ENCODE assay signal across 20 cellular contexts in the genomic region with DNA sequence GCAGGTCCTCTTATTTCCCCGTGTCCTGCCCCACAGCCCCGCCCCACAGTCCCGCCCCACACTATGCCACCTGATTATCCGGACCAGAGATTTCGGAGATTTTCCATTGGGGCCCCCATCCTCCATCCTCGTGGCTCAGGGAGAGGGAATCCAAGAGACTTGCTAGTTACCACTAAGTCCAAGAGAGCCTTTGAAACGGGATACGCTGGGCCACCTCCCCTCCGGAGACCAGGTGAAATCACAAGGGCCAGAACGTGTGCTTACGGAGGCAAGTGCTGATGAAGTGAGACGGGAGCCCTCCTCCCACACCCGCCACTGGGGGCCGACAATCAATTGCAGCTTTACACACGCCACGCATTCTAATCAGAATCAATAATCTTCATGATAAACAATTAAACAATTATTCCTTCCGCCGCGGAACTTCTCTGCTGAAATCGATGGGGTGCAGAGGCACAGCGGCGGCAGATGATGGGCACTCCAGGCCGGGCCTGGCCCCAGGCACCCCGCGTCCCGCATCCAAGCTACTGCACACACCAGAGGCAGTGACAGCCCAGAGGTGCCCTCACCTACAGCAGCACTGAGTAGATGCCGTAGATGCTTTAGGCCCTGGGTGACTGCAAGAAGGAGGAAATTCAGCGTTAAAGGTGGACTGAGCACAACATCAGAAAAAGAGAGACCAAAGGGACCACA.
DNase-seq lines count a peak whose midpoint lies in the region; ATAC-seq and TF ChIP-seq lines count a peak whose summit lies in the region.
"Had no signal": no experiment of that assay in that cellular context is flagged by ENCODE, and none has a peak within 500 bp of the region (broad histone marks: within the 10 kb centered on the region; RNA-seq: fewer than 3 reads in every experiment).

No MANE protein-coding gene starts in this region.

- H3K36me3 ChIP-seq in osteoblast (ENCODE audit: insufficient read depth, low read length), result no peaks in the 10 kb centered on the region
- H3K36me3 ChIP-seq: BE2C had no signal

- H3K79me2 ChIP-seq in osteoblast (ENCODE audit: insufficient read depth, low read length), result no peaks in the 10 kb centered on the region

- H3K4me2 ChIP-seq in osteoblast (ENCODE audit: insufficient read depth, low read length), result no peak overlapping the region

- no peak overlapping the region for H3K4me3 ChIP-seq in osteoblast (ENCODE audit: insufficient read depth, low read length)

- H3K9me3 ChIP-seq in osteoblast (ENCODE audit: low read depth, low read length), result no peaks in the 10 kb centered on the region
- H3K9me3 ChIP-seq: BE2C had no signal

- no peaks in the 10 kb centered on the region for H3K27me3 ChIP-seq in osteoblast (ENCODE audit: insufficient read depth, low read length)
- H3K27me3 ChIP-seq: BE2C had no signal

- no peak overlapping the region for H3K27ac ChIP-seq in osteoblast (ENCODE audit: low read depth, low read length)
- H3K27ac ChIP-seq: 22Rv1 had no signal

- H3K4me1 ChIP-seq in osteoblast (ENCODE audit: insufficient read depth, low read length), result no peaks in the 10 kb centered on the region
- H3K4me1 ChIP-seq: BE2C had no signal

- DNase-seq in NCI-H187 (lab: John Stamatoyannopoulos, UW) (peak; percentile 54 to 81), NCI-H187 treated with DMSO at 0.1 percent for 48 hours (lab: John Stamatoyannopoulos, UW) (no peak), NCI-H128 (lab: John Stamatoyannopoulos, UW; ENCODE audit: unreplicated experiment) (peak; percentile 53), SW480 (ENCODE audit: low spot score) (peak; percentile 31), osteoblast (ENCODE audit: insufficient read length, low spot score, missing footprints) (peak; percentile 42), NCI-H1694 (lab: John Stamatoyannopoulos, UW) (no peak)
- DNase-seq: BE2C, DMS153, Karpas-422, NCI-H1092, NCI-H1436, NCI-H2029, NCI-H2227 treated with DMSO at 0.1 percent for 48 hours, NCI-H524 treated with DMSO at 0.1 percent for 48 hours, Right ventricle myocardium superior, RPMI8226, T-helper 1 cell had no signal

- H2AFZ ChIP-seq in osteoblast (ENCODE audit: low read length), result no peak overlapping the region

- no peak for TF ChIP-seq CTCF in osteoblast (IDR thresholded peaks at IDR 0.05; ENCODE audit: extremely low read depth, low read depth, low read length)

- no peaks in the 10 kb centered on the region for H4K20me1 ChIP-seq in osteoblast (ENCODE audit: insufficient read depth, low read length)

- ATAC-seq in GM18858 (IDR thresholded peaks at IDR 0.05; ENCODE audit: unreplicated experiment), result no peak
- ATAC-seq in GM21390 (IDR thresholded peaks at IDR 0.05; ENCODE audit: unreplicated experiment), result no peak

Comparison
In these comparisons a context has a peak if more than half of its experiments do, and no peak if none do; other contexts are left out.
1. DNase-seq: peak in NCI-H187 (2 of 2), NCI-H128 (single experiment), SW480 (single experiment) and osteoblast (single experiment); none in NCI-H187 treated with DMSO at 0.1 percent for 48 hours (single experiment) and NCI-H1694 (single experiment).